Comparison of ENCODE assay signal across 8 cellular contexts in the genomic region with DNA sequence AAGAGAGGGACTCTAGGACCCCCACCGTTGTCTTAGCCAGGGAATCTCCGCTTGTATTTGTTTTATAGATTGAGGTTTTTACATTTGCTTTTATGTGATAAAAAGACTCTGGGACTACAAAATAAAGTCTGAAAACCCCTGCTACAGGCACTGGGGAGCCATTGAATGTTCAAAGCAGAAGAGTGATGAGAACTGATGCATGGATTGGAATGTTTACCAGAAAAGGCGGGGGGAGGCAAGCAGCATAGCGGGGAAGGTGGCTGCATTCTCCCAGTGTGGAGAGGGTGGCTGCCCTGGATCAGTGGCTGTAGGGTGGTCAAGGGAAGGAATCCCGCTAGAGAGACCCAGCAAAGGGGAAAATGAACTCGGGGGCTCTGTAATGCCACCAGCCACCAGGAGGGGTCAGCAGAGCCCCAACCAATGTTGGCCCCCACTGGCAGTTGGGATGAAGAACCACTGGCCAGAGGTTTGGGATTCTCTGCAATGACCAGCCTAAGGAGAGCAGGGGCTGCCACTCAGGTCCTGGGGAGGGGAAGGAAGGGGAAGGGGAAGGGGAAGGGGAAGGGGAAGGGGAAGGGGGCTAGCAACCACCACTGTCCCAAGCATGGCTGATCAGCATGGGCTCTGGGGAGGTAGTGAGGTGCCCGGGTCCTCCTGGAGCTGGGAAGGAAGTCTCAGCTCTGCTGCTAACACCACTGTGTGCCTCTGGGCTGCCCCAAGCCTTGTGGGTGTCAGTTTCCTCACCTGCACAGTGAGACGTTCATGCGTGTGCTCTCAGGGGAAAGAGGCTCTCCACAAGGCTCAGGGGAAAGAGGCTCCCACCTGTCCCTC. TPM values are rescaled to one million over a fixed set of nuclear protein-coding genes. Genes with fewer than 3 reads are reported as not detected.
DNase-seq lines count a peak whose midpoint lies in the region; ATAC-seq and TF ChIP-seq lines count a peak whose summit lies in the region.

No MANE protein-coding gene starts in this region.

- ATAC-seq in DND-41 (ENCODE audit: insufficient read depth, low read depth) (peak; percentile 62), left lobe of liver (peak; percentile 89), GM21723 (IDR thresholded peaks at IDR 0.05; ENCODE audit: unreplicated experiment) (no peak)

- H3K4me1 ChIP-seq in DND-41 (ENCODE audit: insufficient read depth, low read length) (no peaks in the 10 kb centered on the region), Karpas-422 (ENCODE audit: low read length) (no peaks in the 10 kb centered on the region), mammary epithelial cell (ENCODE audit: insufficient read depth, low read length) (peaks cover 23% of the 10 kb centered on the region)

- TF ChIP-seq CTCF in DND-41 (IDR thresholded peaks at IDR 0.05; ENCODE audit: borderline replicate concordance, extremely low read depth, low read length, poor library complexity, severe bottlenecking) = peak; percentile 97
- TF ChIP-seq CTCF in VCaP (conservative IDR thresholded peaks at IDR 0.05) = peak; percentile 89
- peak; percentile 75 to 77 for TF ChIP-seq CTCF in mammary epithelial cell (conservative IDR thresholded peaks at IDR 0.05 in 1 of 2, IDR thresholded peaks at IDR 0.05 in 1 of 2; ENCODE audit: extremely low read depth in 1 of 2, insufficient read depth in 1 of 2, low read depth in 1 of 2, low read length in 2 of 2)

- no peaks in the 10 kb centered on the region for H4K20me1 ChIP-seq in DND-41 (ENCODE audit: insufficient read depth, low read length)
- no peaks in the 10 kb centered on the region for H4K20me1 ChIP-seq in Karpas-422 (ENCODE audit: insufficient read depth, low read depth, low read length)
- H4K20me1 ChIP-seq in mammary epithelial cell (ENCODE audit: insufficient read depth, low read length) = no peaks in the 10 kb centered on the region

- dilution Hi-C loops in mammary epithelial cell (cut with HindIII; ENCODE audit: low sequenced_read_pairs) = no loop called here

- H3K9me3 ChIP-seq in DND-41 (ENCODE audit: insufficient read depth, low read length, severe bottlenecking) = no peaks in the 10 kb centered on the region
- H3K9me3 ChIP-seq in Karpas-422 (ENCODE audit: low read length) = no peaks in the 10 kb centered on the region
- no peaks in the 10 kb centered on the region for H3K9me3 ChIP-seq in mammary epithelial cell (replicated peaks; ENCODE audit: insufficient read depth, low read length)

- in situ Hi-C loops in mammary epithelial cell (cut with MboI; ENCODE audit: low sequenced_read_pairs in 2 of 2) = loop anchor here (10.0 to 25.0 kb wide), 2 partner anchors 81 to 298 kb away; no protein-coding TSS in a partner anchor

- 87% methylated on average over 9 of the region's 9 CpGs for WGBS in mammary epithelial cell (ENCODE audit: low coverage, missing lambda C conversion rate)

- H3K9me2 ChIP-seq in Karpas-422 (replicated peaks; ENCODE audit: insufficient read depth, low read length) = no peaks in the 10 kb centered on the region

- no peaks in the 10 kb centered on the region for H3K27me3 ChIP-seq in DND-41 (ENCODE audit: insufficient read depth, low read length, poor library complexity)
- no peaks in the 10 kb centered on the region for H3K27me3 ChIP-seq in Karpas-422 (ENCODE audit: low read length)
- H3K27me3 ChIP-seq in mammary epithelial cell (ENCODE audit: insufficient read depth, low read length) = no peaks in the 10 kb centered on the region

- BruUV-seq in mammary epithelial cell (replicated peaks; lab: Mats Ljungman, UMichigan) = no TSS peak

- no peaks in the 10 kb centered on the region for H3K36me3 ChIP-seq in DND-41 (ENCODE audit: insufficient read depth, low read length)
- H3K36me3 ChIP-seq in Karpas-422 (ENCODE audit: insufficient read depth, low read length) = no peaks in the 10 kb centered on the region
- peaks cover 9% of the 10 kb centered on the region for H3K36me3 ChIP-seq in mammary epithelial cell (ENCODE audit: insufficient read depth, low read length)

- H3K79me2 ChIP-seq in DND-41 (ENCODE audit: insufficient read depth, low read length) (no peaks in the 10 kb centered on the region), Karpas-422 (ENCODE audit: low read length) (no peaks in the 10 kb centered on the region), mammary epithelial cell (ENCODE audit: insufficient read depth, low read length) (no peaks in the 10 kb centered on the region)

- CTCF ChIA-PET in mammary epithelial cell (lab: Charles Lee; ENCODE audit: low non-redundant PET) = interaction anchor here (0.7 kb wide), 1 partner anchor 125 kb away, joined by 6 read pairs; no protein-coding TSS in a partner anchor

- DNase-seq in DND-41 = peak; percentile 57
- DNase-seq in Karpas-422 = peak; percentile 80
- no peak for DNase-seq in mammary epithelial cell
- DNase-seq in left lobe of liver (ENCODE audit: low spot score) = peak; percentile 66
- DNase-seq in stimulated activated CD4-positive, alpha-beta T cell treated with anti-CD3 and anti-CD28 coated beads, TNF-alpha, amount 100 ng/mL, for 48 hours (ENCODE audit: low read depth in 3 of 3) = peak in 2 of 3 donors; percentile 37
- DNase-seq in GDM1 (lab: John Stamatoyannopoulos, UW) = no peak

- H3K27ac ChIP-seq in DND-41 (ENCODE audit: low read length) (no peak overlapping the region), Karpas-422 (ENCODE audit: low read length) (no peak overlapping the region), VCaP (no peak overlapping the region), mammary epithelial cell (ENCODE audit: insufficient read depth, low read depth, low read length) (no peak overlapping the region)

- intact Hi-C loops in mammary epithelial cell (cut with micrococcal nuclease) = loop anchor here (1.0 kb wide), 4 partner anchors 41 to 300 kb away; no protein-coding TSS in a partner anchor

- H3K4me2 ChIP-seq in DND-41 (ENCODE audit: insufficient read depth, low read length) = no peak overlapping the region
- H3K4me2 ChIP-seq in Karpas-422 (ENCODE audit: low read depth, low read length, poor library complexity, severe bottlenecking) = no peak overlapping the region
- H3K4me2 ChIP-seq in mammary epithelial cell (ENCODE audit: insufficient read depth, low read depth, low read length) = no peak overlapping the region

- H3K4me3 ChIP-seq in DND-41 (ENCODE audit: low read depth in 1 of 2, low read length in 2 of 2) = no peak overlapping the region
- H3K4me3 ChIP-seq in Karpas-422 (ENCODE audit: low read length) = no peak overlapping the region
- H3K4me3 ChIP-seq in mammary epithelial cell (replicated peaks in 1 of 3; ENCODE audit: insufficient read depth in 1 of 3, low read depth in 2 of 3, low read length in 3 of 3) = no peak overlapping the region

- H3K9ac ChIP-seq in DND-41 (ENCODE audit: low read depth, low read length) = no peak overlapping the region
- H3K9ac ChIP-seq in Karpas-422 (ENCODE audit: low read length) = no peak overlapping the region
- no peak overlapping the region for H3K9ac ChIP-seq in mammary epithelial cell (ENCODE audit: insufficient read depth, low read length)

- H2AFZ ChIP-seq in DND-41 (ENCODE audit: low read depth, low read length) = no peak overlapping the region
- H2AFZ ChIP-seq in Karpas-422 (ENCODE audit: low read length) = no peak overlapping the region
- H2AFZ ChIP-seq in mammary epithelial cell (ENCODE audit: low read depth, low read length) = no peak overlapping the region

RNA-seq across cellular contexts. Expression of a gene that starts 19.2 kb away (rescaled TPM):
- 53.0 and 56.2 TPM in 2 replicates for total RNA-seq in Karpas-422 (2014; rRNA removed; shearing (Covaris generic); ENCODE audit: low replicate concordance)
- total RNA-seq in mammary epithelial cell (10 to 100 TPM; 58.6 to 78.0 TPM), left lobe of liver (24.3 TPM)
- 106 TPM for polyA plus RNA-seq in mammary epithelial cell
- polyA minus RNA-seq in mammary epithelial cell = 81.6 TPM

RNA-seq across cellular contexts. Expression of a gene that starts 40.0 kb away (rescaled TPM):
- total RNA-seq in Karpas-422 (2014; rRNA removed; shearing (Covaris generic); ENCODE audit: low replicate concordance) = not detected in 2 replicates
- 100 to 1,000 TPM; 121 to 146 TPM for total RNA-seq in mammary epithelial cell
- 32.8 TPM for polyA plus RNA-seq in mammary epithelial cell
- polyA minus RNA-seq in mammary epithelial cell = 57.1 TPM
- 1.9 TPM for total RNA-seq in left lobe of liver

RNA-seq across cellular contexts. Expression of a gene that starts 46.3 kb away (rescaled TPM):
- total RNA-seq in Karpas-422 (2014; rRNA removed; shearing (Covaris generic); ENCODE audit: low replicate concordance) = not detected in 2 replicates
- total RNA-seq in mammary epithelial cell (not detected), left lobe of liver (not detected)
- not detected for polyA plus RNA-seq in mammary epithelial cell
- polyA minus RNA-seq in mammary epithelial cell = not detected

Comparison
In these comparisons a context has a peak if more than half of its experiments do, and no peak if none do; other contexts are left out.
1. DNase-seq: peak in DND-41 (single experiment), Karpas-422 (single experiment), left lobe of liver (single experiment) and stimulated activated CD4-positive, alpha-beta T cell treated with anti-CD3 and anti-CD28 coated beads, TNF-alpha, amount 100 ng/mL, for 48 hours (2 of 3); none in mammary epithelial cell (single experiment) and GDM1 (single experiment).
2. RNA of a gene that starts 40.0 kb away (total RNA-seq): 121 to 146 TPM in mammary epithelial cell; 1.9 TPM in left lobe of liver (single experiment) and not detected in Karpas-422; every median in the first group is over 10 times any median in the second.
3. Peak in every context shown above with its lines, with median percentiles within 50 percentile points of each other: CTCF ChIP-seq.